ENCODE assay signal across 8 cellular contexts in the genomic region with DNA sequence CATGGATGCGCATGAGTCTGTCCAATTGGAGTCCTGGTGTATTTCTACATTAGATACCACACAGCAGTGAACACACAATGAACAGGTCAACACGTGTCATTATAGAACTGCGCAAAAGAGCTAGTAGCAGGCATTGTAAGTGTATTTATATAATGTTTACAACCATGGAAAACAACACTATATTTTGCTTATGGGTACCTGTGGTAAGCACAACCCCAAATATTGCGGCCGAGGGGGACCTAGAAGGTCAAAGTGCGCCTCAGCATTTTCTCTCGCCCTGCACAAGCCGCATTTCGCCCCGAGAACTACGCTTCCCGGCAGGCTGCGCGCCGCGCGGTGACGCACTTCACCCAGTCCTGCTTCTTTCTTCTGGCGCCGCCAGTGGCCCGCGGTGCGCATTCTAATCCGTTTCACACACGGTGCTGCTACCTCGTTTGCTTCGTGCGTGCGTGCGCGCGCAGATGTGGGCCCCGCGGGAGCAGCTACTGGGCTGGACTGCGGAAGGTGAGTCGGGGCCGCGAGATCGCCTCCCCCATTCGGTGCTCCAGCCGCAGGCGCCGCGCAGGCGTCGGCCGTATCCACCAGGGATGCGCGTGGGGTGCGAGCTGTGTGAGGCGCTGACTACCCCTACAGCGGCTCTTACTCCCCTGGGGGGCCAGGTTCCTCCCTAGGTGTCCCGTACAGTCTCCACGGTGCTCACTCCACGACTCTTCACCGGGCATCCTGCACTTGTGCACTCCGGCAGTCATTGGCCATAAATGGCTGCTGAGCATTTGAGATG. TPM values are rescaled to one million over a fixed set of nuclear protein-coding genes. Genes with fewer than 3 reads are reported as not detected.
DNase-seq lines count a peak whose midpoint lies in the region; ATAC-seq, FAIRE-seq and TF ChIP-seq lines count a peak whose summit lies in the region.

A gene (plus strand): TSS at position 394 of the 781 bp plus-strand sequence. CDS start 68 bp downstream, at position 462.

- H3K36me3 ChIP-seq in H1 (ENCODE audit: control insufficient read depth in 2 of 4, insufficient read depth in 4 of 4, low read length in 3 of 4), result peaks cover 0 to 14% (median 6%) of the 10 kb centered on the region in 4 experiments; a peak in 3 of 8 replicates

- peaks cover 14 to 16% of the 10 kb centered on the region in 2 experiments for H4K20me1 ChIP-seq in H1 (replicated peaks in 1 of 2; ENCODE audit: control insufficient read depth in 1 of 2, insufficient read depth in 2 of 2, low read length in 2 of 2)

- 3% methylated on average over 47 of the region's 57 CpGs; no CpG with 5 or more reads in 1 of the 2 experiments for WGBS in H1 (ENCODE audit: extremely low coverage in 1 of 2, insufficient coverage in 1 of 2, insufficient read length in 1 of 2, insufficient replicate concordance in 2 of 2, low coverage in 1 of 2, low lambda C conversion rate in 2 of 2, missing lambda C conversion rate in 1 of 2), 2 experiments

- peak; percentile 93 for ATAC-seq in GM19467 (IDR thresholded peaks at IDR 0.05; ENCODE audit: unreplicated experiment)

- peak within 1 kb of the TSS; percentile 95 for H4K8ac ChIP-seq in H1 (ENCODE audit: extremely low read depth, insufficient read depth, low read length)

- peak within 1 kb of the TSS; percentile 92 to 98 (median 95) for H3K9ac ChIP-seq in H1 (replicated peaks in 1 of 4; ENCODE audit: extremely low read depth in 1 of 4, low read depth in 3 of 4, low read length in 3 of 4)

- H2AFZ ChIP-seq in H1 (ENCODE audit: low read length), result peak within 1 kb of the TSS; percentile 73

- H4K91ac ChIP-seq in H1 (replicated peaks; ENCODE audit: insufficient read length, low read length), result peak within 1 kb of the TSS; percentile 91

- peak within 1 kb of the TSS; percentile 62 to 69 for H3K4me2 ChIP-seq in H1 (ENCODE audit: insufficient read depth in 1 of 2, low read depth in 2 of 2, low read length in 2 of 2)

- peaks cover 4% of the 10 kb centered on the region; the same call in 1 of the 2 replicates for H3K23me2 ChIP-seq in H1 (ENCODE audit: low read depth, low read length)

- H2AK5ac ChIP-seq in H1 (ENCODE audit: low read depth, low read length), result peak within 1 kb of the TSS; percentile 91

- peaks cover 2 to 15% (median 8%) of the 10 kb centered on the region in 4 experiments; a peak in 5 of 7 replicates for H3K4me1 ChIP-seq in H1 (replicated peaks in 1 of 4; ENCODE audit: control insufficient read depth in 3 of 4, insufficient read depth in 4 of 4, low read length in 3 of 4)

- peak within 1 kb of the TSS; percentile 91 for H3K18ac ChIP-seq in H1 (ENCODE audit: extremely low read depth, low read length)

- TF ChIP-seq POLR2A in H1 (IDR thresholded peaks at IDR 0.05; ENCODE audit: control extremely low read depth in 1 of 2, low read depth in 2 of 2, low read length in 2 of 2), result peak; percentile 89 to 97

- peak within 1 kb of the TSS; percentile 97 for H3K56ac ChIP-seq in H1 (replicated peaks; ENCODE audit: insufficient read length, low read depth, low read length)

- no peaks in the 10 kb centered on the region for H3K27me3 ChIP-seq in H1 (replicated peaks in 1 of 4; ENCODE audit: control insufficient read depth in 3 of 4, extremely low read depth in 1 of 4, insufficient read depth in 3 of 4, low read length in 3 of 4)

- FAIRE-seq in H1 (lab: Jason Lieb, UNC), result no peak

- peak within 1 kb of the TSS; percentile 92 to 98 (median 96) for H3K4me3 ChIP-seq in H1 (ENCODE audit: extremely low read depth in 1 of 4, insufficient read depth in 2 of 4, low read depth in 3 of 4, low read length in 4 of 4)

- peak within 1 kb of the TSS; percentile 92 for H3K27ac ChIP-seq in H1 (ENCODE audit: low read depth, low read length)

- no peaks in the 10 kb centered on the region for H3K9me3 ChIP-seq in H1 (ENCODE audit: insufficient read depth in 2 of 2, low read depth in 1 of 2, low read length in 1 of 2)

- peak within 1 kb of the TSS; percentile 37 for H3K14ac ChIP-seq in H1 (ENCODE audit: insufficient read length)

- H2BK5ac ChIP-seq in H1 (ENCODE audit: low read depth, low read length), result peak within 1 kb of the TSS; percentile 96

- no peak for TF ChIP-seq RAD21 in H1 (IDR thresholded peaks at IDR 0.05 in 1 of 2, conservative IDR thresholded peaks at IDR 0.05 in 1 of 2; ENCODE audit: low read depth in 2 of 2, low read length in 2 of 2)

- POLR2A ChIA-PET in activated CD8-positive, alpha-beta memory T cell treated with anti-CD3 and anti-CD28 coated beads for 36 hours (lab: Charles Lee), result interaction anchor here (0.9 to 1.9 kb wide), 5 partner anchors 27 to 317 kb away, joined by 4 to 11 read pairs (median 6); a partner anchor contains a TSS
- POLR2A ChIA-PET in H1 (lab: Charles Lee; ENCODE audit: partially characterized antibody), result interaction anchor here (0.6 to 8.2 kb wide), 50 partner anchors 8 to 558 kb away, joined by 3 to 84 read pairs (median 4); a partner anchor contains a TSS

- peak within 1 kb of the TSS; percentile 73; the same call in 1 of the 2 replicates for H2BK20ac ChIP-seq in H1 (ENCODE audit: low read length)

- H3K79me2 ChIP-seq in H1 (ENCODE audit: control insufficient read depth in 1 of 2, insufficient read depth in 2 of 2, low read length in 2 of 2), result peaks cover 34 to 49% of the 10 kb centered on the region in 2 experiments

- peak within 1 kb of the TSS; percentile 14; the same call in 1 of the 2 replicates for H2BK15ac ChIP-seq in H1 (ENCODE audit: low read length)

- DNase-seq in COLO668 (lab: John Stamatoyannopoulos, UW; ENCODE audit: unreplicated experiment) (peak; percentile 95), HS-27A (ENCODE audit: low read depth) (peak; percentile 59), H1 (ENCODE audit: low read depth in 1 of 2, low spot score in 2 of 2) (peak; percentile 82 to 90), mesenteric fat pad (ENCODE audit: low spot score) (peak; percentile 97)
- peak; percentile 94 for DNase-seq in NK-92 treated with Interleukin-12 subunit alpha and Interleukin-12 subunit beta, amount 100 ng/mL, for 24 hours (lab: John Stamatoyannopoulos, UW)
- DNase-seq in stimulated activated CD8-positive, alpha-beta memory T cell treated with anti-CD3 and anti-CD28 coated beads, Interleukin-15, amount 100 ng/mL, for 4 hours (ENCODE audit: low read depth in 2 of 2), result peak; percentile 82 to 89

- CTCF ChIA-PET in activated CD8-positive, alpha-beta memory T cell treated with anti-CD3 and anti-CD28 coated beads for 36 hours (lab: Charles Lee), result interaction anchor here (0.6 to 2.5 kb wide), 8 partner anchors 8 to 1727 kb away, joined by 3 to 14 read pairs (median 3); no protein-coding TSS in a partner anchor
- CTCF ChIA-PET in H1 (lab: Charles Lee; ENCODE audit: partially characterized antibody), result interaction anchor here (0.6 to 3.2 kb wide), 10 partner anchors 9 to 232 kb away, joined by 3 to 25 read pairs (median 4); no protein-coding TSS in a partner anchor

- H3K23ac ChIP-seq in H1 (ENCODE audit: insufficient read length), result no peak within 1 kb of the TSS

- peak within 1 kb of the TSS; percentile 98 for H2BK120ac ChIP-seq in H1 (replicated peaks; ENCODE audit: low read depth, low read length)

- TF ChIP-seq EP300 in H1 (IDR thresholded peaks at IDR 0.05; ENCODE audit: borderline replicate concordance in 1 of 2, low read depth in 2 of 2, low read length in 2 of 2), result 0 out of 3 replicates have a peak, but pooled peaks of 1 of the 2 experiments have one; percentile 7

- peak in 2 of 3 experiments; percentile 15 to 22; a peak in 2 of 4 replicates for TF ChIP-seq CTCF in H1 (IDR thresholded peaks at IDR 0.05; ENCODE audit: control extremely low read depth in 1 of 3, insufficient read depth in 1 of 3, low read depth in 1 of 3, low read length in 3 of 3)

- peaks cover 1% of the 10 kb centered on the region; the same call in 1 of the 2 replicates for H3K79me1 ChIP-seq in H1 (ENCODE audit: low read depth, low read length)

- H3K4ac ChIP-seq in H1 (replicated peaks; ENCODE audit: insufficient read length, low read depth, low read length), result peak within 1 kb of the TSS; percentile 99

- peak within 1 kb of the TSS; percentile 89; the same call in 1 of the 2 replicates for H2BK12ac ChIP-seq in H1 (ENCODE audit: low read depth, low read length)

- peak within 1 kb of the TSS; percentile 84 for H4K5ac ChIP-seq in H1 (ENCODE audit: insufficient read length, low read depth, low read length)

TF ChIP-seq in H1, 55 proteins besides CTCF, POLR2A, EP300 and RAD21 (continues in another document):
- no peak for TF ChIP-seq CBX5 (IDR thresholded peaks at IDR 0.05; ENCODE audit: low read depth, low read length)
- TF ChIP-seq SIRT6 (IDR thresholded peaks at IDR 0.05; ENCODE audit: low read length), result no peak
- TF ChIP-seq HDAC2 (IDR thresholded peaks at IDR 0.05; ENCODE audit: borderline replicate concordance in 1 of 2, low read depth in 2 of 2, low read length in 2 of 2), result no peak
- TF ChIP-seq SIN3A (conservative IDR thresholded peaks at IDR 0.05 in 1 of 2, IDR thresholded peaks at IDR 0.05 in 1 of 2; ENCODE audit: low read depth in 1 of 2, low read length in 2 of 2), result peak in 1 of 2 experiments; percentile 46; a peak in 2 of 4 replicates
- TF ChIP-seq, protein P1, sequence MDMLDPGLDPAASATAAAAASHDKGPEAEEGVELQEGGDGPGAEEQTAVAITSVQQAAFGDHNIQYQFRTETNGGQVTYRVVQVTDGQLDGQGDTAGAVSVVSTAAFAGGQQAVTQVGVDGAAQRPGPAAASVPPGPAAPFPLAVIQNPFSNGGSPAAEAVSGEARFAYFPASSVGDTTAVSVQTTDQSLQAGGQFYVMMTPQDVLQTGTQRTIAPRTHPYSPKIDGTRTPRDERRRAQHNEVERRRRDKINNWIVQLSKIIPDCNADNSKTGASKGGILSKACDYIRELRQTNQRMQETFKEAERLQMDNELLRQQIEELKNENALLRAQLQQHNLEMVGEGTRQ (IDR thresholded peaks at IDR 0.05; ENCODE audit: low read length), result no peak; the same call in 1 of the 2 replicates
- TF ChIP-seq CHD2 (IDR thresholded peaks at IDR 0.05; ENCODE audit: low read length), result no peak; the same call in 1 of the 2 replicates
- no peak for TF ChIP-seq KDM1A (IDR thresholded peaks at IDR 0.05; ENCODE audit: borderline replicate concordance, low read length)
- TF ChIP-seq RBBP5 (IDR thresholded peaks at IDR 0.05; ENCODE audit: borderline replicate concordance, low read depth, low read length), result no peak
- no peak for TF ChIP-seq GABPA (IDR thresholded peaks at IDR 0.05; ENCODE audit: borderline replicate concordance, insufficient read depth, low read length)

RNA-seq across cellular contexts. Expression of the gene that starts here (rescaled TPM):
- total RNA-seq in activated CD8-positive, alpha-beta memory T cell treated with anti-CD3 and anti-CD28 coated beads for 36 hours, result 10 to 100 TPM; 26.0 to 27.3 TPM
- total RNA-seq in H1 (2021; fragmentation: NEBNext Ultra II Directional; extraction: Animal tissue kit (Norgen Biotek cat#: 25700)), result 106 and 113 TPM in 2 replicates
- 64.7 and 65.6 TPM in 2 replicates for polyA plus RNA-seq in H1 (2011; rRNA removed)
- polyA plus RNA-seq in H1 (2011; cell fraction: cytosol; rRNA removed), result 94.8 TPM
- polyA plus RNA-seq in H1 (2011; cell fraction: nucleus; rRNA removed), result 119 TPM
- polyA plus RNA-seq in H1 (2012, experiment 1 of 2), result 90.1 to 112 TPM (median 101 TPM) in 4 replicates
- 14.1 TPM for polyA plus RNA-seq in H1 (2012, experiment 2 of 2)
- 87.3 TPM for polyA plus RNA-seq in H1 (2013, experiment 1 of 2)
- polyA plus RNA-seq in H1 (2013, experiment 2 of 2), result 81.4 TPM
- polyA minus RNA-seq in H1 (2011; rRNA and poly(A)+ RNA removed), result 112 and 152 TPM in 2 replicates
- 48.0 TPM for polyA minus RNA-seq in H1 (2011; cell fraction: cytosol; rRNA and poly(A)+ RNA removed)
- 107 TPM for polyA minus RNA-seq in H1 (2011; cell fraction: nucleus; rRNA and poly(A)+ RNA removed)
- total RNA-seq in mesenteric fat pad, result 6.4 TPM

Comparison
In these comparisons a context has a peak if more than half of its experiments do, and no peak if none do; other contexts are left out.
1. Peak in every context shown above with its lines: DNase-seq, ATAC-seq, H3K4me3 ChIP-seq and H3K27ac ChIP-seq.